21 cellular contexts compared by ENCODE assay signal in the genomic region with DNA sequence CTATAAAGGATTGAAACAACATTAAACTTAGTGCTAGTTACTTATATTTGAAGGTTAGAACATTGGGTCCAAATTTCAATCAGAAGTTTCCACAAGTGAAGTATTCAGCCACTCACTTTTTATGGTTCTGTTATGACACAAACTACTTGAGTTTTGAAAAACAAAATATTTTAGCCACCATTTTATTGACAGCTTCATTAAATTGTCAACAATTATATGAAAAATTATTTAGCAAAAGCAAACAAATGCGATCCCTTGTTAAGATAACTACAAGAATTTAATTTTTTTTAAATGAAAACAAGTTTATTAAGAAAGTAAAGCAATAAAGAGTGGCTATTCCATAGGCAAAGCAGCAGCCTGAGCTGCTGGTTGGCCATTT. TPM values are rescaled to one million over a fixed set of nuclear protein-coding genes. Genes with fewer than 3 reads are reported as not detected.
A peak's percentile ranks its signal among the peaks of the same experiment; 100 is the strongest.
DNase-seq lines count a peak whose midpoint lies in the region; ATAC-seq and TF ChIP-seq lines count a peak whose summit lies in the region.
"Had no signal": no experiment of that assay in that cellular context is flagged by ENCODE, and none has a peak within 500 bp of the region (broad histone marks: within the 10 kb centered on the region; RNA-seq: fewer than 3 reads in every experiment).

No MANE protein-coding gene starts in this region.

- TF ChIP-seq EP300 in stomach (IDR thresholded peaks at IDR 0.05): no peak
- TF ChIP-seq EP300 in gastroesophageal sphincter (IDR thresholded peaks at IDR 0.05): no peak

- H3K4me1 ChIP-seq in hepatocyte (ENCODE audit: insufficient read depth): peaks cover 11% of the 10 kb centered on the region
- H3K4me1 ChIP-seq in stomach: peaks cover 6 to 60% (median 31%) of the 10 kb centered on the region in 4 donors
- H3K4me1 ChIP-seq in gastroesophageal sphincter: peaks cover 0 to 33% (median 0%) of the 10 kb centered on the region in 3 donors
- H3K4me1 ChIP-seq: SJCRH30 had no signal

- no TSS peak for BruUV-seq in Calu3 (replicated peaks; lab: Mats Ljungman, UMichigan)

- DNase-seq in Calu3 (no peak), choroid plexus epithelial cell (ENCODE audit: low read depth) (peak; percentile 17), hepatocyte (ENCODE audit: low spot score) (no peak), stomach (no peak)
- no peak for DNase-seq in activated T-helper 1 cell treated with anti-CD3 and anti-CD28 coated beads, Interleukin-12 subunit alpha, Interleukin-12 subunit beta, Interleukin-2, Interleukin-4 antibody, amounts not matched to agents 30 ng/mL and 10 ng/mL and 1 ng/mL, durations not matched to agents 14 hours and 24 hours and 36 hours (ENCODE audit: low spot score)
- DNase-seq: CD4-positive, alpha-beta T cell; COR-L47; DMS 273 treated with DMSO at 0.1 percent for 48 hours; DND-41; H7; NCI-H1105; NCI-H146; NCI-H2029 treated with DMSO at 0.1 percent for 48 hours; NCI-H345; NCI-H524; NCI-H82; Peyer's patch; SJCRH30 had no signal

- no peaks in the 10 kb centered on the region for H3K9me2 ChIP-seq in hepatocyte (replicated peaks; ENCODE audit: insufficient read depth)

- H3K36me3 Mint-ChIP-seq in Calu3 (ENCODE audit: insufficient read depth, unreplicated experiment): peaks cover 41% of the 10 kb centered on the region
- H3K36me3 Mint-ChIP-seq in activated T-helper 1 cell treated with anti-CD3 and anti-CD28 coated beads, Interleukin-12 subunit alpha, Interleukin-12 subunit beta, Interleukin-2, Interleukin-4 antibody, amounts not matched to agents 30 ng/mL and 10 ng/mL and 1 ng/mL, durations not matched to agents 14 hours and 24 hours and 36 hours (ENCODE audit: low read depth): no peaks in the 10 kb centered on the region

- no peak overlapping the region for H3K4me3 ChIP-seq in choroid plexus epithelial cell (ENCODE audit: low read depth, low read length)
- no peak overlapping the region for H3K4me3 ChIP-seq in hepatocyte
- H3K4me3 ChIP-seq in stomach: no peak overlapping the region
- no peak overlapping the region for H3K4me3 ChIP-seq in gastroesophageal sphincter
- H3K4me3 ChIP-seq: BLaER1, Peyer's patch, SJCRH30 had no signal

- WGBS in hepatocyte (ENCODE audit: low lambda C conversion rate, missing lambda C conversion rate): 100% methylated on average over 1 of the region's 1 CpG
- 89 to 100% (median 98%) methylated on average over 1 of the region's 1 CpG for WGBS in stomach, 5 donors
- WGBS in gastroesophageal sphincter (ENCODE audit: low coverage in 1 of 2), 2 donors: 95 to 100% methylated on average over 1 of the region's 1 CpG

- no peak for TF ChIP-seq POLR2A in stomach (IDR thresholded peaks at IDR 0.05)
- no peak for TF ChIP-seq POLR2A in gastroesophageal sphincter (IDR thresholded peaks at IDR 0.05)

- H3K4me2 ChIP-seq in hepatocyte: no peak overlapping the region
- H3K4me2 ChIP-seq: BLaER1 had no signal

- ATAC-seq in HG02885 (IDR thresholded peaks at IDR 0.05; ENCODE audit: poor library complexity, unreplicated experiment) (no peak), gastroesophageal sphincter (no peak)

- no peaks in the 10 kb centered on the region for H3K27me3 Mint-ChIP-seq in Calu3 (ENCODE audit: unreplicated experiment)
- H3K27me3 Mint-ChIP-seq in activated T-helper 1 cell treated with anti-CD3 and anti-CD28 coated beads, Interleukin-12 subunit alpha, Interleukin-12 subunit beta, Interleukin-2, Interleukin-4 antibody, amounts not matched to agents 30 ng/mL and 10 ng/mL and 1 ng/mL, durations not matched to agents 14 hours and 24 hours and 36 hours (ENCODE audit: insufficient read depth): peaks cover 39% of the 10 kb centered on the region

- no peaks in the 10 kb centered on the region for H3K9me3 ChIP-seq in hepatocyte (ENCODE audit: low read depth)
- no peaks in the 10 kb centered on the region for H3K9me3 ChIP-seq in stomach
- H3K9me3 ChIP-seq in gastroesophageal sphincter: no peaks in the 10 kb centered on the region
- H3K9me3 ChIP-seq: Peyer's patch, SJCRH30 had no signal

- H3K4me1 Mint-ChIP-seq in Calu3 (ENCODE audit: low read depth, unreplicated experiment): peaks cover 25% of the 10 kb centered on the region
- H3K4me1 Mint-ChIP-seq in activated T-helper 1 cell treated with anti-CD3 and anti-CD28 coated beads, Interleukin-12 subunit alpha, Interleukin-12 subunit beta, Interleukin-2, Interleukin-4 antibody, amounts not matched to agents 30 ng/mL and 10 ng/mL and 1 ng/mL, durations not matched to agents 14 hours and 24 hours and 36 hours (ENCODE audit: low read depth): peaks cover 11% of the 10 kb centered on the region

- CTCF ChIA-PET in Calu3 (lab: Charles Lee): interaction anchor here (1.1 to 1.8 kb wide), 2 partner anchors 54 to 57 kb away, joined by 3 to 6 read pairs; a partner anchor contains a TSS

- no peaks in the 10 kb centered on the region for H4K20me1 ChIP-seq in hepatocyte (ENCODE audit: insufficient read depth, poor library complexity, severe bottlenecking)
- H4K20me1 ChIP-seq: BLaER1 had no signal

- peak overlapping the region; percentile 98 for H3K27ac Mint-ChIP-seq in Calu3 (ENCODE audit: unreplicated experiment)
- H3K27ac Mint-ChIP-seq in activated T-helper 1 cell treated with anti-CD3 and anti-CD28 coated beads, Interleukin-12 subunit alpha, Interleukin-12 subunit beta, Interleukin-2, Interleukin-4 antibody, amounts not matched to agents 30 ng/mL and 10 ng/mL and 1 ng/mL, durations not matched to agents 14 hours and 24 hours and 36 hours: no peak overlapping the region
- H3K27ac Mint-ChIP-seq: CD4-positive, alpha-beta T cell had no signal

- H3K4me3 Mint-ChIP-seq in Calu3 (ENCODE audit: low read depth, unreplicated experiment): peak overlapping the region; percentile 79
- no peak overlapping the region for H3K4me3 Mint-ChIP-seq in activated T-helper 1 cell treated with anti-CD3 and anti-CD28 coated beads, Interleukin-12 subunit alpha, Interleukin-12 subunit beta, Interleukin-2, Interleukin-4 antibody, amounts not matched to agents 30 ng/mL and 10 ng/mL and 1 ng/mL, durations not matched to agents 14 hours and 24 hours and 36 hours
- H3K4me3 Mint-ChIP-seq: CD4-positive, alpha-beta T cell had no signal

- H2AFZ ChIP-seq in hepatocyte: no peak overlapping the region

- intact Hi-C loops in Calu3 (cut with micrococcal nuclease; ENCODE audit: unreplicated experiment) (loop anchor here (1.0 to 5.0 kb wide), 3 partner anchors 36 to 97 kb away; no protein-coding TSS in a partner anchor), stomach (cut with DNase I; ENCODE audit: low total_unique reads) (no loop called here)
- intact Hi-C loops in activated T-helper 1 cell treated with anti-CD3 and anti-CD28 coated beads, Interleukin-12 subunit alpha, Interleukin-12 subunit beta, Interleukin-2, Interleukin-4 antibody, amounts not matched to agents 30 ng/mL and 10 ng/mL and 1 ng/mL, durations not matched to agents 14 hours and 24 hours and 36 hours (cut with micrococcal nuclease): no loop called here

- H3K36me3 ChIP-seq in hepatocyte (replicated peaks; ENCODE audit: insufficient read depth, low read depth) (no peaks in the 10 kb centered on the region), stomach (no peaks in the 10 kb centered on the region), gastroesophageal sphincter (no peaks in the 10 kb centered on the region)
- H3K36me3 ChIP-seq: BLaER1, Peyer's patch, SJCRH30 had no signal

- H3K27me3 ChIP-seq in hepatocyte (no peaks in the 10 kb centered on the region), stomach (no peaks in the 10 kb centered on the region), gastroesophageal sphincter (no peaks in the 10 kb centered on the region)
- H3K27me3 ChIP-seq: BLaER1, Peyer's patch, SJCRH30 had no signal

- no peaks in the 10 kb centered on the region for H3K79me2 ChIP-seq in hepatocyte

- H3K27ac ChIP-seq in hepatocyte (peak overlapping the region; percentile 50), stomach (peak overlapping the region in 3 of 5 donors; percentile 83 to 88 (median 87)), gastroesophageal sphincter (no peak overlapping the region)
- H3K27ac ChIP-seq: BLaER1, Peyer's patch, SJCRH30 had no signal

- TF ChIP-seq CTCF in Calu3 (IDR thresholded peaks at IDR 0.05; ENCODE audit: unreplicated experiment) (no peak), choroid plexus epithelial cell (conservative IDR thresholded peaks at IDR 0.05; ENCODE audit: low read depth, low read length) (no peak), hepatocyte (IDR thresholded peaks at IDR 0.05; ENCODE audit: poor library complexity) (no peak), stomach (IDR thresholded peaks at IDR 0.05) (no peak), gastroesophageal sphincter (IDR thresholded peaks at IDR 0.05) (no peak)

- H3K9me3 Mint-ChIP-seq in Calu3 (ENCODE audit: low read depth, unreplicated experiment): no peaks in the 10 kb centered on the region
- H3K9me3 Mint-ChIP-seq in activated T-helper 1 cell treated with anti-CD3 and anti-CD28 coated beads, Interleukin-12 subunit alpha, Interleukin-12 subunit beta, Interleukin-2, Interleukin-4 antibody, amounts not matched to agents 30 ng/mL and 10 ng/mL and 1 ng/mL, durations not matched to agents 14 hours and 24 hours and 36 hours: no peaks in the 10 kb centered on the region
- H3K9me3 Mint-ChIP-seq: CD4-positive, alpha-beta T cell had no signal

RNA-seq across cellular contexts. Expression of a gene that starts 3.1 kb away (rescaled TPM):
- total RNA-seq in Calu3 (2022) (110 and 189 TPM in 2 replicates), hepatocyte (105 and 137 TPM in 2 replicates), stomach (100 to 1,000 TPM in 3 of 5 donors, 1 to 10 TPM in 1, not detected in 1; 5.1 to 388 (median 191) TPM), gastroesophageal sphincter (10 to 100 TPM in 1 of 4 donors, 1 to 10 TPM in 3; 2.5 to 22.8 (median 5.9) TPM)
- polyA plus RNA-seq in hepatocyte (284 and 334 TPM in 2 replicates), stomach (100 to 1,000 TPM in 1 of 3 donors, 10 to 100 TPM in 1, 1 to 10 TPM in 1; 8.7 to 117 (median 46.4) TPM)
- total RNA-seq in activated T-helper 1 cell treated with anti-CD3 and anti-CD28 coated beads, Interleukin-12 subunit alpha, Interleukin-12 subunit beta, Interleukin-2, Interleukin-4 antibody, amounts not matched to agents 30 ng/mL and 10 ng/mL and 1 ng/mL, durations not matched to agents 14 hours and 24 hours and 36 hours: not detected in 2 replicates
- total RNA-seq: H7 had no signal

RNA-seq across cellular contexts. Expression of a gene that starts 57.4 kb away (rescaled TPM):
- total RNA-seq in Calu3 (2022): 80.8 and 153 TPM in 2 replicates
- total RNA-seq in hepatocyte: 12.9 and 16.1 TPM in 2 replicates
- polyA plus RNA-seq in hepatocyte: 77.1 and 92.1 TPM in 2 replicates
- total RNA-seq in stomach: 10 to 100 TPM in 2 of 5 donors, 1 to 10 TPM in 2, not detected in 1; 3.5 to 94.6 (median 25.2) TPM
- 10 to 100 TPM in 2 of 3 donors, 1 to 10 TPM in 1; 2.7 to 39.7 (median 18.5) TPM for polyA plus RNA-seq in stomach
- total RNA-seq in gastroesophageal sphincter: 1 to 10 TPM in 1 of 4 donors, not detected in 3; 1.9 TPM
- total RNA-seq in activated T-helper 1 cell treated with anti-CD3 and anti-CD28 coated beads, Interleukin-12 subunit alpha, Interleukin-12 subunit beta, Interleukin-2, Interleukin-4 antibody, amounts not matched to agents 30 ng/mL and 10 ng/mL and 1 ng/mL, durations not matched to agents 14 hours and 24 hours and 36 hours: 0.18 TPM in 1 of 2 replicates, not detected in the other

Comparison
In these comparisons a context has a peak if more than half of its experiments do, and no peak if none do; other contexts are left out.
1. H3K27ac ChIP-seq: peak in hepatocyte (single experiment) and stomach (3 of 5); none in gastroesophageal sphincter (0 of 4).